In genomic region chr5:43193171-43193951, GRCh38 we compare ENCODE assay signal across 1 cellular context.
TF ChIP-seq lines count a peak whose summit lies in the region.

No MANE protein-coding gene starts in this region.

TF ChIP-seq in HEK293, 187 proteins besides CTCF, POLR2A, EP300 and RAD21 (continued from another document):
- TF ChIP-seq ZSCAN4 (tag by site-specific recombination; IDR thresholded peaks at IDR 0.05) (peak; percentile 14; the same call in 1 of the 2 replicates), ZNF157 (tag by site-specific recombination; IDR thresholded peaks at IDR 0.05) (0 out of 2 replicates have a peak, but pooled peaks have one; percentile 46), ZNF24 (tag by site-specific recombination; IDR thresholded peaks at IDR 0.05) (no peak; the same call in 1 of the 2 replicates), ZNF777 (tag by site-specific recombination; IDR thresholded peaks at IDR 0.05; ENCODE audit: borderline replicate concordance) (no peak), ZNF175 (tag by site-specific recombination; IDR thresholded peaks at IDR 0.05) (no peak), ZNF366 (tag by site-specific recombination; conservative IDR thresholded peaks at IDR 0.05) (peak; percentile 99)
- TF ChIP-seq, protein P1, sequence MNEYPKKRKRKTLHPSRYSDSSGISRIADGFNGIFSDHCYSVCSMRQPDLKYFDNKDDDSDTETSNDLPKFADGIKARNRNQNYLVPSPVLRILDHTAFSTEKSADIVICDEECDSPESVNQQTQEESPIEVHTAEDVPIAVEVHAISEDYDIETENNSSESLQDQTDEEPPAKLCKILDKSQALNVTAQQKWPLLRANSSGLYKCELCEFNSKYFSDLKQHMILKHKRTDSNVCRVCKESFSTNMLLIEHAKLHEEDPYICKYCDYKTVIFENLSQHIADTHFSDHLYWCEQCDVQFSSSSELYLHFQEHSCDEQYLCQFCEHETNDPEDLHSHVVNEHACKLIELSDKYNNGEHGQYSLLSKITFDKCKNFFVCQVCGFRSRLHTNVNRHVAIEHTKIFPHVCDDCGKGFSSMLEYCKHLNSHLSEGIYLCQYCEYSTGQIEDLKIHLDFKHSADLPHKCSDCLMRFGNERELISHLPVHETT (tag by site-specific recombination; IDR thresholded peaks at IDR 0.05) = peak; percentile 92
